ENCODE assay signal across 8 cellular contexts in genomic region chr14:76773188-76773885, GRCh38. TPM values are rescaled to one million over a fixed set of nuclear protein-coding genes. Genes with fewer than 3 reads are reported as not detected.
DNase-seq lines count a peak whose midpoint lies in the region; TF ChIP-seq lines count a peak whose summit lies in the region.

No MANE protein-coding gene starts in this region.

- H4K20me1 ChIP-seq in OCI-LY7 (ENCODE audit: insufficient read depth, low read length), result no peaks in the 10 kb centered on the region

- H3K79me2 ChIP-seq in OCI-LY7 (ENCODE audit: insufficient read depth, low read depth, low read length), result no peaks in the 10 kb centered on the region

- no peak overlapping the region for H2AFZ ChIP-seq in OCI-LY7 (ENCODE audit: low read length)

- H3K9me2 ChIP-seq in OCI-LY7 (ENCODE audit: insufficient read depth, low read length), result no peaks in the 10 kb centered on the region

- H3K9me3 ChIP-seq in muscle layer of duodenum (ENCODE audit: control insufficient read depth in 1 of 2, low read length in 2 of 2) (no peaks in the 10 kb centered on the region), SJCRH30 (replicated peaks) (no peaks in the 10 kb centered on the region), OCI-LY7 (ENCODE audit: low read length) (no peaks in the 10 kb centered on the region)

- H3K4me2 ChIP-seq in OCI-LY7 (ENCODE audit: low read length), result no peak overlapping the region

- no TSS peak for BruUV-seq in OCI-LY7 (replicated peaks; lab: Mats Ljungman, UMichigan)

- TF ChIP-seq CTCF in RWPE1 (conservative IDR thresholded peaks at IDR 0.05; ENCODE audit: low read depth), result no peak
- TF ChIP-seq CTCF in OCI-LY7 (conservative IDR thresholded peaks at IDR 0.05; ENCODE audit: low read length), result no peak

- H3K27ac ChIP-seq in RWPE1 (peak overlapping the region; percentile 10; the same call in 1 of the 2 replicates), muscle layer of duodenum (ENCODE audit: low read length) (peak overlapping the region; percentile 87), SJCRH30 (no peak overlapping the region), OCI-LY7 (ENCODE audit: low read depth, low read length, poor library complexity, severe bottlenecking) (no peak overlapping the region)

- H3K27me3 ChIP-seq in muscle layer of duodenum (ENCODE audit: low read depth, low read length) (no peaks in the 10 kb centered on the region), SJCRH30 (no peaks in the 10 kb centered on the region)

- CTCF ChIA-PET in RWPE1 (lab: Yijun Ruan, JAX), result interaction anchor here (0.6 kb wide), 1 partner anchor 61 kb away, joined by 4 read pairs; no protein-coding TSS in a partner anchor
- CTCF ChIA-PET in OCI-LY7 (lab: Charles Lee; ENCODE audit: unreplicated experiment), result no interaction called here

- peak; percentile 78 for DNase-seq in ELR (ENCODE audit: low read depth)
- peak; percentile 67 for DNase-seq in RWPE1 (ENCODE audit: low spot score)
- peak; percentile 66 for DNase-seq in epidermal melanocyte (ENCODE audit: insufficient read length, low spot score)
- DNase-seq in SJCRH30, result no peak
- no peak for DNase-seq in cerebellum (ENCODE audit: low spot score)
- no peak for DNase-seq in NCI-H187 treated with DMSO at 0.1 percent for 48 hours (lab: John Stamatoyannopoulos, UW)
- DNase-seq in OCI-LY7 (ENCODE audit: low spot score), result no peak

- H3K36me3 ChIP-seq in muscle layer of duodenum (ENCODE audit: control insufficient read depth in 1 of 2, insufficient read depth in 2 of 2, low read length in 2 of 2) (no peaks in the 10 kb centered on the region), SJCRH30 (no peaks in the 10 kb centered on the region), OCI-LY7 (ENCODE audit: insufficient read depth, low read length) (no peaks in the 10 kb centered on the region)

- intact Hi-C loops in OCI-LY7 (cut with micrococcal nuclease; ENCODE audit: unreplicated experiment), result no loop called here

- POLR2A ChIA-PET in RWPE1 (lab: Yijun Ruan, JAX; ENCODE audit: low non-redundant PET), result no interaction called here
- POLR2A ChIA-PET in OCI-LY7 (lab: Charles Lee), result interaction anchor here (0.8 kb wide), 1 partner anchor 576 kb away, joined by 5 read pairs; no protein-coding TSS in a partner anchor

- H3K4me1 ChIP-seq in muscle layer of duodenum (ENCODE audit: control insufficient read depth in 1 of 2, insufficient read depth in 2 of 2, low read length in 2 of 2) (peaks cover 0 to 22% of the 10 kb centered on the region in 2 donors), SJCRH30 (no peaks in the 10 kb centered on the region), OCI-LY7 (ENCODE audit: insufficient read depth, low read length, poor library complexity, severe bottlenecking) (peaks cover 4% of the 10 kb centered on the region)

- H3K4me3 ChIP-seq in muscle layer of duodenum (ENCODE audit: low read depth in 1 of 2, low read length in 2 of 2) (no peak overlapping the region), SJCRH30 (no peak overlapping the region), OCI-LY7 (ENCODE audit: low read depth, low read length, poor library complexity, severe bottlenecking) (no peak overlapping the region)

RNA-seq across cellular contexts. Expression of gene VASH1, which starts 12.1 kb away (rescaled TPM):
- total RNA-seq in SJCRH30 (2014; rRNA removed; shearing (Covaris generic)), result 11.1 and 11.5 TPM in 2 replicates
- 35.5 TPM for total RNA-seq in cerebellum
- total RNA-seq in OCI-LY7 (2014; rRNA removed; shearing (Covaris generic)), result not detected in 2 replicates
- total RNA-seq in OCI-LY7 (2022), result not detected in 2 replicates

RNA-seq across cellular contexts. Expression of gene ANGEL1, which starts 39.3 kb away (rescaled TPM):
- total RNA-seq in SJCRH30 (2014; rRNA removed; shearing (Covaris generic)), result 15.8 and 18.3 TPM in 2 replicates
- 17.7 TPM for total RNA-seq in cerebellum
- 16.1 and 17.6 TPM in 2 replicates for total RNA-seq in OCI-LY7 (2014; rRNA removed; shearing (Covaris generic))
- 33.7 and 36.4 TPM in 2 replicates for total RNA-seq in OCI-LY7 (2022)

RNA-seq across cellular contexts. Expression of gene LRRC74A, which starts 52.9 kb away (rescaled TPM):
- total RNA-seq in SJCRH30 (2014; rRNA removed; shearing (Covaris generic)), result not detected in 2 replicates
- total RNA-seq in cerebellum (not detected), OCI-LY7 (2022) (not detected in 2 replicates)
- not detected in 2 replicates for total RNA-seq in OCI-LY7 (2014; rRNA removed; shearing (Covaris generic))

Comparison
In these comparisons a context has a peak if more than half of its experiments do, and no peak if none do; other contexts are left out.
1. DNase-seq: peak in ELR (single experiment), RWPE1 (single experiment) and epidermal melanocyte (single experiment); none in SJCRH30 (0 of 2), cerebellum (single experiment), NCI-H187 treated with DMSO at 0.1 percent for 48 hours (single experiment) and OCI-LY7 (single experiment).
2. H3K27ac ChIP-seq: peak in RWPE1 (single experiment) and muscle layer of duodenum (single experiment); none in SJCRH30 (single experiment) and OCI-LY7 (single experiment).
3. RNA of gene VASH1, which starts 12.1 kb away (total RNA-seq): 35.5 TPM in cerebellum (single experiment) and 11.1 to 11.5 TPM in SJCRH30; not detected in OCI-LY7; every median in the first group is over 10 times any median in the second.